In genomic region chr12:103673891-103674375, GRCh38 we compare ENCODE assay signal across 15 cellular contexts.
DNase-seq lines count a peak whose midpoint lies in the region; ATAC-seq and TF ChIP-seq lines count a peak whose summit lies in the region.
"Had no signal": no experiment of that assay in that cellular context is flagged by ENCODE, and none has a peak within 500 bp of the region (broad histone marks: within the 10 kb centered on the region; RNA-seq: fewer than 3 reads in every experiment).

No MANE protein-coding gene starts in this region.

- H3K9ac ChIP-seq in neuronal stem cell (ENCODE audit: low read depth, low read length, poor library complexity), result no peak overlapping the region

- peak overlapping the region; percentile 67; the same call in 1 of the 2 replicates for H3K27ac ChIP-seq in VCaP
- H3K27ac ChIP-seq in neuronal stem cell (replicated peaks; ENCODE audit: low read length), result no peak overlapping the region
- H3K27ac ChIP-seq: SK-N-MC had no signal

- H3K36me3 ChIP-seq in neuronal stem cell (replicated peaks in 1 of 2; ENCODE audit: control insufficient read depth in 2 of 2, insufficient read depth in 2 of 2, low read length in 2 of 2), result no peaks in the 10 kb centered on the region

- no peak for ATAC-seq in activated T-cell treated with anti-CD3 and anti-CD28 coated beads, Interleukin-2, amount 50 U/mL, for 4 hours
- ATAC-seq in stimulated activated naive CD8-positive, alpha-beta T cell treated with anti-CD3 and anti-CD28 coated beads, Interleukin-15, Interleukin-2, amounts not matched to agents 100 U/mL and 50 U/mL, for 24 hours, result no peak

- peaks cover 0 to 8% (median 3%) of the 10 kb centered on the region in 3 experiments for H3K27me3 ChIP-seq in neuronal stem cell (ENCODE audit: control insufficient read depth in 3 of 3, insufficient read depth in 3 of 3, low read depth in 1 of 3, low read length in 3 of 3)

- H3K79me1 ChIP-seq in neuronal stem cell (ENCODE audit: low read depth, low read length), result no peaks in the 10 kb centered on the region

- H2BK12ac ChIP-seq in neuronal stem cell (ENCODE audit: low read length), result no peak overlapping the region

- H3K4me3 ChIP-seq in neuronal stem cell (ENCODE audit: low read length in 2 of 2), result no peak overlapping the region
- H3K4me3 ChIP-seq: SK-N-MC had no signal

- H3K4me3 Mint-ChIP-seq in activated T-cell treated with anti-CD3 and anti-CD28 coated beads, Interleukin-2, amount 50 U/mL, for 4 hours, result no peak overlapping the region

- no peaks in the 10 kb centered on the region for H3K4me1 Mint-ChIP-seq in activated T-cell treated with anti-CD3 and anti-CD28 coated beads, Interleukin-2, amount 50 U/mL, for 4 hours (ENCODE audit: low read depth)

- whole genome bisulfite sequencing in neuronal stem cell (ENCODE audit: extremely low coverage in 2 of 2, insufficient read length in 2 of 2, insufficient replicate concordance in 1 of 2), 2 donors, result no CpG with 5 or more reads among the region's 10 CpGs

- TF ChIP-seq CTCF in VCaP (conservative IDR thresholded peaks at IDR 0.05), result no peak

- no peak overlapping the region for H2BK120ac ChIP-seq in neuronal stem cell (ENCODE audit: low read depth, low read length)

- peaks cover 2% of the 10 kb centered on the region for H3K27me3 Mint-ChIP-seq in activated T-cell treated with anti-CD3 and anti-CD28 coated beads, Interleukin-2, amount 50 U/mL, for 4 hours (ENCODE audit: low read depth)

- peak overlapping the region; percentile 13 for H2AK5ac ChIP-seq in neuronal stem cell (ENCODE audit: low read depth, low read length)

- no peak overlapping the region for H4K91ac ChIP-seq in neuronal stem cell (ENCODE audit: low read depth, low read length, poor library complexity)

- H3K9me3 Mint-ChIP-seq in activated T-cell treated with anti-CD3 and anti-CD28 coated beads, Interleukin-2, amount 50 U/mL, for 4 hours, result no peaks in the 10 kb centered on the region

- no peak overlapping the region for H3K14ac ChIP-seq in neuronal stem cell (ENCODE audit: low read length)

- DNase-seq in HuH-7 (ENCODE audit: low spot score) (peak; percentile 19), islet precursor cell (peak; percentile 86), neuronal stem cell (ENCODE audit: low spot score) (no peak), C1 segment of cervical spinal cord (lab: John Stamatoyannopoulos, UW) (no peak)
- no peak for DNase-seq in activated T-cell treated with anti-CD3 and anti-CD28 coated beads, Interleukin-2, amount 50 U/mL, for 4 hours
- DNase-seq in stimulated activated naive CD4-positive, alpha-beta T cell treated with Interleukin-2 at 50 U/mL for 16 hours (lab: John Stamatoyannopoulos, UW), result no peak
- no peak for DNase-seq in stimulated activated naive CD8-positive, alpha-beta T cell treated with anti-CD3 and anti-CD28 coated beads, Interleukin-15, Interleukin-2, amounts not matched to agents 100 U/mL and 50 U/mL, for 24 hours
- DNase-seq: HCEC 1CT, KBM-7, NCI-H1436 treated with DMSO at 0.1 percent for 48 hours, NCI-H2081, NCI-H510A, Right ventricle myocardium superior had no signal

- H3K18ac ChIP-seq in neuronal stem cell (ENCODE audit: low read length), result no peak overlapping the region

- no peak overlapping the region for H3K4ac ChIP-seq in neuronal stem cell (ENCODE audit: low read length)

- H2BK5ac ChIP-seq in neuronal stem cell (ENCODE audit: low read length), result no peak overlapping the region

- no peak overlapping the region for H3K4me2 ChIP-seq in neuronal stem cell (ENCODE audit: insufficient read depth, low read length, poor library complexity, severe bottlenecking)

- H3K36me3 Mint-ChIP-seq in activated T-cell treated with anti-CD3 and anti-CD28 coated beads, Interleukin-2, amount 50 U/mL, for 4 hours (ENCODE audit: insufficient read depth), result no peaks in the 10 kb centered on the region

- H2BK15ac ChIP-seq in neuronal stem cell (ENCODE audit: low read length), result no peak overlapping the region

- H4K8ac ChIP-seq in neuronal stem cell (ENCODE audit: low read depth, low read length), result no peak overlapping the region

- H2AFZ ChIP-seq in neuronal stem cell (ENCODE audit: low read length), result no peak overlapping the region

- H3K4me1 ChIP-seq in neuronal stem cell (ENCODE audit: control insufficient read depth in 2 of 2, insufficient read depth in 1 of 2, low read depth in 1 of 2, low read length in 2 of 2), result no peaks in the 10 kb centered on the region

- no peaks in the 10 kb centered on the region for H3K9me3 ChIP-seq in neuronal stem cell (replicated peaks in 1 of 2; ENCODE audit: control insufficient read depth in 2 of 2, insufficient read depth in 1 of 2, low read depth in 1 of 2, low read length in 2 of 2)

- H3K23ac ChIP-seq in neuronal stem cell (ENCODE audit: low read depth, low read length, poor library complexity), result peak overlapping the region; percentile 57

Comparison
In these comparisons a context has a peak if more than half of its experiments do, and no peak if none do; other contexts are left out.
1. DNase-seq: peak in HuH-7 (single experiment) and islet precursor cell (single experiment); none in neuronal stem cell (single experiment), activated T-cell treated with anti-CD3 and anti-CD28 coated beads, Interleukin-2, amount 50 U/mL, for 4 hours (single experiment), stimulated activated naive CD4-positive, alpha-beta T cell treated with Interleukin-2 at 50 U/mL for 16 hours (single experiment), C1 segment of cervical spinal cord (0 of 14) and stimulated activated naive CD8-positive, alpha-beta T cell treated with anti-CD3 and anti-CD28 coated beads, Interleukin-15, Interleukin-2, amounts not matched to agents 100 U/mL and 50 U/mL, for 24 hours (single experiment).